Comparison of ENCODE assay signal across 20 cellular contexts in the genomic region with DNA sequence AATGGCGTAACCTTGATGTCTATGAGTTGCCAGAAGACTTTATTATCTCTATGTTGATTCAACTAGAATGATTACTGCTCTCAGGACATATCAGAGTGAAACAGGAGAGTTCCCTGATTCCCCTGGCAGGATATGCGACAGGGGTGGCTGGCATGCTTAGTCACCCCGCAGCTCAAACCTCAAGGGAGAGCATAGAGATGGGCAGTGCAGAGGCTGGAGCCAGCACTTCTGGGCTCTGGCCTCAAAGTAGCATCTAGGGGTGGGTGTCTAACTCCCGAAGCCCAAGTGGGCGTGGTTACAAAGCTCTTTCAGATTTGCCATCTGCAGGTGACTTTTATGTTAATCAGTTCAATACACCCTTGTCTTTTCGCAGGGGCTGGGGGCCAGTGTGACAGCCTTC.
"Had no signal": no experiment of that assay in that cellular context is flagged by ENCODE, and none has a peak within 500 bp of the region (broad histone marks: within the 10 kb centered on the region; RNA-seq: fewer than 3 reads in every experiment).

No MANE protein-coding gene starts in this region.

- H3K36me3 ChIP-seq: gastroesophageal sphincter, heart left ventricle, left ventricle myocardium inferior, upper lobe of right lung had no signal

- H3K27ac ChIP-seq: gastroesophageal sphincter, heart left ventricle, left ventricle myocardium inferior, upper lobe of right lung had no signal

- H3K4me1 ChIP-seq: gastroesophageal sphincter, heart left ventricle, left ventricle myocardium inferior, upper lobe of right lung had no signal

- H3K27me3 ChIP-seq: gastroesophageal sphincter, heart left ventricle, upper lobe of right lung had no signal

- ATAC-seq: activated CD4-positive, alpha-beta T cell treated with anti-CD3 and anti-CD28 coated beads for 36 hours; activated CD8-positive, alpha-beta memory T cell treated with anti-CD3 and anti-CD28 coated beads, Interleukin-2, amount 10 ng/mL, durations not matched to agents 7 days and 5 days; esophagus mucosa; gastroesophageal sphincter; heart left ventricle; upper lobe of right lung had no signal

- DNase-seq: activated CD4-positive, alpha-beta memory T cell treated with anti-CD3 and anti-CD28 coated beads, Interleukin-2, amount 10 ng/mL, durations not matched to agents 7 days and 5 days; activated CD4-positive, alpha-beta T cell treated with anti-CD3 and anti-CD28 coated beads for 36 hours; activated CD8-positive, alpha-beta memory T cell treated with anti-CD3 and anti-CD28 coated beads, Interleukin-2, amount 10 ng/mL, durations not matched to agents 7 days and 5 days; activated naive CD8-positive, alpha-beta T cell treated with anti-CD3 and anti-CD28 coated beads for 36 hours; amniotic stem cell; effector CD4-positive, alpha-beta T cell; heart left ventricle; immature natural killer cell; kidney glomerular epithelial cell; left ventricle myocardium inferior; mammary epithelial cell; occipital lobe; stimulated activated CD4-positive, alpha-beta T cell treated with anti-CD3 and anti-CD28 coated beads, Interleukin-12 subunit alpha, Interleukin-12 subunit beta, amount 100 ng/mL, for 4 hours; stimulated activated CD4-positive, alpha-beta T cell treated with anti-CD3 and anti-CD28 coated beads, Interleukin-1b, Interleukin-23, amount 100 ng/mL, for 48 hours; stimulated activated CD8-positive, alpha-beta memory T cell treated with anti-CD3 and anti-CD28 coated beads, Interleukin-4, amount 100 ng/mL, for 48 hours; stimulated activated naive CD4-positive, alpha-beta T cell; T1000; upper lobe of right lung had no signal

- H3K9me3 ChIP-seq: gastroesophageal sphincter, heart left ventricle, upper lobe of right lung had no signal

- H3K4me3 ChIP-seq: gastroesophageal sphincter, heart left ventricle, left ventricle myocardium inferior, upper lobe of right lung had no signal
